16 cellular contexts compared by ENCODE assay signal in genomic region chr1:25768999-25769398, GRCh38. TPM values are rescaled to one million over a fixed set of nuclear protein-coding genes. Genes with fewer than 3 reads are reported as not detected.
DNase-seq lines count a peak whose midpoint lies in the region; ATAC-seq, FAIRE-seq and TF ChIP-seq lines count a peak whose summit lies in the region.
"Had no signal": no experiment of that assay in that cellular context is flagged by ENCODE, and none has a peak within 500 bp of the region (broad histone marks: within the 10 kb centered on the region; RNA-seq: fewer than 3 reads in every experiment).

No MANE protein-coding gene starts in this region.

- no peak for DNase-seq in activated T-cell treated with anti-CD3 and anti-CD28 coated beads, Interleukin-2, amount 50 U/mL, for 24 hours
- no peak for DNase-seq in activated T-cell treated with anti-CD3 and anti-CD28 coated beads, Interleukin-2, amount 50 U/mL, for 72 hours
- no peak for DNase-seq in CD8-positive, alpha-beta T cell
- DNase-seq in K562 (ENCODE audit: extremely low read depth in 1 of 4, low spot score in 3 of 4), result no peak
- no peak for DNase-seq in neural crest cell (ENCODE audit: low read depth, low spot score)
- DNase-seq in substantia nigra (lab: John Stamatoyannopoulos, UW), result no peak
- no peak for DNase-seq in activated CD4-positive, alpha-beta T cell treated with anti-CD3 and anti-CD28 coated beads, Interleukin-2, amount 10 ng/mL, durations not matched to agents 24 days and 14 days
- DNase-seq: DMS 273 treated with DMSO at 0.1 percent for 48 hours, EL, NCI-H1417 treated with DMSO at 0.1 percent for 48 hours, NCI-H2029 treated with DMSO at 0.1 percent for 48 hours, NCI-H510A treated with DMSO at 0.1 percent for 48 hours had no signal

- peaks cover 72% of the 10 kb centered on the region for H3K4me1 Mint-ChIP-seq in activated T-cell treated with anti-CD3 and anti-CD28 coated beads, Interleukin-2, amount 50 U/mL, for 24 hours (ENCODE audit: low read depth)
- H3K4me1 Mint-ChIP-seq in activated T-cell treated with anti-CD3 and anti-CD28 coated beads, Interleukin-2, amount 50 U/mL, for 72 hours (ENCODE audit: low read depth), result peaks cover 80% of the 10 kb centered on the region
- H3K4me1 Mint-ChIP-seq in CD8-positive, alpha-beta T cell (ENCODE audit: low read depth), result peaks cover 77% of the 10 kb centered on the region
- peaks cover 67% of the 10 kb centered on the region for H3K4me1 Mint-ChIP-seq in neural crest cell
- H3K4me1 Mint-ChIP-seq in activated CD4-positive, alpha-beta T cell treated with anti-CD3 and anti-CD28 coated beads, Interleukin-2, amount 10 ng/mL, durations not matched to agents 24 days and 14 days, result peaks cover 14% of the 10 kb centered on the region

- no peaks in the 10 kb centered on the region for H3K79me2 ChIP-seq in K562 (ENCODE audit: control insufficient read depth, insufficient read depth, low read length)

- no peaks in the 10 kb centered on the region for H3K9me3 Mint-ChIP-seq in activated T-cell treated with anti-CD3 and anti-CD28 coated beads, Interleukin-2, amount 50 U/mL, for 24 hours
- no peaks in the 10 kb centered on the region for H3K9me3 Mint-ChIP-seq in activated T-cell treated with anti-CD3 and anti-CD28 coated beads, Interleukin-2, amount 50 U/mL, for 72 hours
- H3K9me3 Mint-ChIP-seq in CD8-positive, alpha-beta T cell, result no peaks in the 10 kb centered on the region
- H3K9me3 Mint-ChIP-seq in neural crest cell, result no peaks in the 10 kb centered on the region
- no peaks in the 10 kb centered on the region for H3K9me3 Mint-ChIP-seq in activated CD4-positive, alpha-beta T cell treated with anti-CD3 and anti-CD28 coated beads, Interleukin-2, amount 10 ng/mL, durations not matched to agents 24 days and 14 days

- BruUV-seq in K562 (replicated peaks; lab: Mats Ljungman, UMichigan), result no TSS peak

- H3K36me3 ChIP-seq in CD8-positive, alpha-beta T cell (ENCODE audit: insufficient read depth, low read length), result peaks cover 9% of the 10 kb centered on the region
- H3K36me3 ChIP-seq in K562 (ENCODE audit: control insufficient read depth, insufficient read depth, low read length), result no peaks in the 10 kb centered on the region

- H3K27ac Mint-ChIP-seq in activated T-cell treated with anti-CD3 and anti-CD28 coated beads, Interleukin-2, amount 50 U/mL, for 24 hours, result peak overlapping the region; percentile 7
- no peak overlapping the region for H3K27ac Mint-ChIP-seq in activated T-cell treated with anti-CD3 and anti-CD28 coated beads, Interleukin-2, amount 50 U/mL, for 72 hours
- peak overlapping the region; percentile 80 for H3K27ac Mint-ChIP-seq in CD8-positive, alpha-beta T cell
- peak overlapping the region; percentile 71 for H3K27ac Mint-ChIP-seq in neural crest cell (ENCODE audit: unreplicated experiment)
- H3K27ac Mint-ChIP-seq in activated CD4-positive, alpha-beta T cell treated with anti-CD3 and anti-CD28 coated beads, Interleukin-2, amount 10 ng/mL, durations not matched to agents 24 days and 14 days, result no peak overlapping the region

- no peak overlapping the region for H3K9ac ChIP-seq in K562 (ENCODE audit: insufficient read depth in 1 of 2, low read depth in 2 of 2, low read length in 2 of 2)

- H3K27me3 Mint-ChIP-seq in activated T-cell treated with anti-CD3 and anti-CD28 coated beads, Interleukin-2, amount 50 U/mL, for 24 hours, result no peaks in the 10 kb centered on the region
- H3K27me3 Mint-ChIP-seq in activated T-cell treated with anti-CD3 and anti-CD28 coated beads, Interleukin-2, amount 50 U/mL, for 72 hours (ENCODE audit: low read depth), result peaks cover 7% of the 10 kb centered on the region
- H3K27me3 Mint-ChIP-seq in CD8-positive, alpha-beta T cell (ENCODE audit: low read depth), result no peaks in the 10 kb centered on the region
- H3K27me3 Mint-ChIP-seq in neural crest cell (ENCODE audit: low read depth), result no peaks in the 10 kb centered on the region
- peaks cover 40% of the 10 kb centered on the region for H3K27me3 Mint-ChIP-seq in activated CD4-positive, alpha-beta T cell treated with anti-CD3 and anti-CD28 coated beads, Interleukin-2, amount 10 ng/mL, durations not matched to agents 24 days and 14 days

- peaks cover 79% of the 10 kb centered on the region for H3K4me1 ChIP-seq in CD8-positive, alpha-beta T cell (ENCODE audit: insufficient read depth, low read length)
- H3K4me1 ChIP-seq in K562 (replicated peaks in 1 of 2; ENCODE audit: control insufficient read depth in 2 of 2, insufficient read depth in 2 of 2, low read length in 2 of 2), result peaks cover 8 to 26% of the 10 kb centered on the region in 2 experiments; a peak in 4 of 5 replicates

- no peaks in the 10 kb centered on the region for H3K9me1 ChIP-seq in K562 (ENCODE audit: control insufficient read depth, insufficient read depth, low read length)

- H3K27ac ChIP-seq in CD8-positive, alpha-beta T cell (ENCODE audit: low read depth, low read length), result no peak overlapping the region
- H3K27ac ChIP-seq in K562 (ENCODE audit: extremely low read depth, low read depth, low read length) (no peak overlapping the region; the same call in 2 of the 3 replicates), substantia nigra (ENCODE audit: low read depth, low read length, poor library complexity, severe bottlenecking) (no peak overlapping the region)

- TF ChIP-seq POLR2A in K562 (conservative IDR thresholded peaks at IDR 0.05), result no peak

- no peaks in the 10 kb centered on the region for H3K27me3 ChIP-seq in CD8-positive, alpha-beta T cell (ENCODE audit: insufficient read depth, low read length)
- H3K27me3 ChIP-seq in K562 (ENCODE audit: control insufficient read depth in 2 of 2, insufficient read depth in 2 of 2, low read length in 2 of 2), result peaks cover 0 to 22% of the 10 kb centered on the region in 2 experiments; a peak in 3 of 5 replicates

- TF ChIP-seq RAD21 in K562 (CRISPR knock-in tag; conservative IDR thresholded peaks at IDR 0.05 in 1 of 2, IDR thresholded peaks at IDR 0.05 in 1 of 2), result no peak

- POLR2A ChIA-PET in CD8-positive, alpha-beta T cell (lab: Charles Lee), result no interaction called here
- POLR2A ChIA-PET in K562 (lab: Yijun Ruan, JAX), result no interaction called here

- intact Hi-C loops in CD8-positive, alpha-beta T cell (cut with DNase I, micrococcal nuclease), result no loop called here
- intact Hi-C loops in K562 (cut with micrococcal nuclease), result no loop called here
- intact Hi-C loops in activated CD4-positive, alpha-beta T cell treated with anti-CD3 and anti-CD28 coated beads, Interleukin-2, amount 10 ng/mL, durations not matched to agents 24 days and 14 days (cut with micrococcal nuclease), result no loop called here

- TF ChIP-seq CTCF in CD8-positive, alpha-beta T cell (IDR thresholded peaks at IDR 0.05), result no peak
- TF ChIP-seq CTCF in K562 (IDR thresholded peaks at IDR 0.05 in 2 of 3, conservative IDR thresholded peaks at IDR 0.05 in 1 of 3; ENCODE audit: insufficient read depth in 2 of 3, low read depth in 1 of 3, low read length in 3 of 3) (no peak), neural crest cell (conservative IDR thresholded peaks at IDR 0.05) (no peak)

- no peak overlapping the region for H3K4me2 ChIP-seq in K562 (ENCODE audit: insufficient read depth, low read length)

- H2AFZ ChIP-seq in K562 (ENCODE audit: low read depth, low read length), result no peak overlapping the region

- CTCF ChIA-PET in CD8-positive, alpha-beta T cell (lab: Charles Lee), result no interaction called here
- CTCF ChIA-PET in K562 (lab: Yijun Ruan, JAX; ENCODE audit: low intra/inter-chr PET ratio), result no interaction called here

- H3K36me3 Mint-ChIP-seq in activated T-cell treated with anti-CD3 and anti-CD28 coated beads, Interleukin-2, amount 50 U/mL, for 24 hours (ENCODE audit: low read depth), result peaks cover 6% of the 10 kb centered on the region
- H3K36me3 Mint-ChIP-seq in activated T-cell treated with anti-CD3 and anti-CD28 coated beads, Interleukin-2, amount 50 U/mL, for 72 hours (ENCODE audit: insufficient read depth in 2 of 2), result peaks cover 0 to 2% of the 10 kb centered on the region in 2 donors
- H3K36me3 Mint-ChIP-seq in CD8-positive, alpha-beta T cell, result peaks cover 60% of the 10 kb centered on the region
- H3K36me3 Mint-ChIP-seq in neural crest cell (ENCODE audit: low read depth), result no peaks in the 10 kb centered on the region
- H3K36me3 Mint-ChIP-seq in activated CD4-positive, alpha-beta T cell treated with anti-CD3 and anti-CD28 coated beads, Interleukin-2, amount 10 ng/mL, durations not matched to agents 24 days and 14 days (ENCODE audit: low read depth), result peaks cover 24% of the 10 kb centered on the region

- FAIRE-seq in K562 (lab: Jason Lieb, UNC), result peak; percentile 57
- FAIRE-seq: A204.1, H54, RCC 7860 had no signal

- in situ Hi-C loops in K562 (cut with MboI), result no loop called here

- 29% methylated on average over 2 of the region's 2 CpGs for WGBS in K562 (ENCODE audit: insufficient coverage, low coverage, missing lambda C conversion rate)

- peaks cover 6% of the 10 kb centered on the region; the same call in 1 of the 2 replicates for H4K20me1 ChIP-seq in K562 (replicated peaks; ENCODE audit: control insufficient read depth, insufficient read depth, low read length)

- TF ChIP-seq EP300 in K562 (IDR thresholded peaks at IDR 0.05; ENCODE audit: low read length), result no peak

- H3K4me3 Mint-ChIP-seq in activated T-cell treated with anti-CD3 and anti-CD28 coated beads, Interleukin-2, amount 50 U/mL, for 24 hours, result no peak overlapping the region
- H3K4me3 Mint-ChIP-seq in activated T-cell treated with anti-CD3 and anti-CD28 coated beads, Interleukin-2, amount 50 U/mL, for 72 hours, result no peak overlapping the region
- H3K4me3 Mint-ChIP-seq in CD8-positive, alpha-beta T cell, result no peak overlapping the region
- peak overlapping the region; percentile 12 for H3K4me3 Mint-ChIP-seq in neural crest cell
- H3K4me3 Mint-ChIP-seq in activated CD4-positive, alpha-beta T cell treated with anti-CD3 and anti-CD28 coated beads, Interleukin-2, amount 10 ng/mL, durations not matched to agents 24 days and 14 days, result no peak overlapping the region

- no peak overlapping the region for H3K4me3 ChIP-seq in CD8-positive, alpha-beta T cell (ENCODE audit: low read depth, low read length)
- no peak overlapping the region for H3K4me3 ChIP-seq in K562

- no peaks in the 10 kb centered on the region for H3K9me3 ChIP-seq in CD8-positive, alpha-beta T cell (ENCODE audit: low read length)
- no peaks in the 10 kb centered on the region; the same call in 1 of the 2 replicates for H3K9me3 ChIP-seq in K562 (replicated peaks; ENCODE audit: control insufficient read depth, insufficient read depth, low read depth, low read length)

- ATAC-seq in activated T-cell treated with anti-CD3 and anti-CD28 coated beads, Interleukin-2, amount 50 U/mL, for 72 hours (replicated peaks in 1 of 2), result no peak
- no peak for ATAC-seq in CD8-positive, alpha-beta T cell
- ATAC-seq in K562 (no peak), HG02610 (IDR thresholded peaks at IDR 0.05; ENCODE audit: unreplicated experiment) (no peak)

RNA-seq across cellular contexts. Expression of gene SELENON, which starts 31.0 kb away (rescaled TPM):
- 10 to 100 TPM; 29.5 to 31.1 TPM for total RNA-seq in activated T-cell treated with anti-CD3 and anti-CD28 coated beads, Interleukin-2, amount 50 U/mL, for 72 hours
- total RNA-seq in CD8-positive, alpha-beta T cell, result 10 to 100 TPM; 18.9 to 20.2 TPM
- 10.6 and 27.1 TPM in 2 replicates for total RNA-seq in K562 (2011; cell fraction: chromatin; rRNA removed; ENCODE audit: low replicate concordance)
- 20.8 and 22.0 TPM in 2 replicates for total RNA-seq in K562 (2011; cell fraction: nucleolus; rRNA removed)
- total RNA-seq in K562 (2011; cell fraction: nucleoplasm; rRNA removed), result 23.3 and 31.8 TPM in 2 replicates
- 6.1 and 10.0 TPM in 2 replicates for total RNA-seq in K562 (2014; rRNA removed)
- total RNA-seq in K562 (2014; rRNA removed; fragmentation: Illumina TruSeq; extraction: Trizol), result 5.1 and 6.8 TPM in 2 replicates
- total RNA-seq in K562 (2015; rRNA removed; fragmentation: Illumina TruSeq; extraction: Trizol), result 7.0 and 7.4 TPM in 2 replicates
- total RNA-seq in K562 (2021), result 21.2 and 24.4 TPM in 2 replicates
- 7.1 and 7.2 TPM in 2 replicates for polyA plus RNA-seq in K562 (2011; rRNA removed)
- 12.7 and 12.8 TPM in 2 replicates for polyA plus RNA-seq in K562 (2011; cell fraction: cytosol; rRNA removed)
- polyA plus RNA-seq in K562 (2011; cell fraction: nucleus; rRNA removed), result 13.8 and 19.5 TPM in 2 replicates
- 17.5 and 37.6 TPM in 2 replicates for polyA plus RNA-seq in K562 (2012)
- polyA plus RNA-seq in K562 (2014; fragmentation: Illumina TruSeq; extraction: Trizol), result 26.7 and 28.9 TPM in 2 replicates
- 1 to 10 TPM in 1 of 2 experiments, under 1 TPM in 1; 0.43 to 1.5 TPM for polyA plus RNA-seq in K562 (2014; fragmentation: Nextera tagmentation; extraction: Ambion mirVana)
- polyA plus RNA-seq in K562 (2014; rRNA removed), result 12.5 and 12.6 TPM in 2 replicates
- polyA minus RNA-seq in K562 (2011; rRNA and poly(A)+ RNA removed), result 3.7 and 4.2 TPM in 2 replicates
- 12.5 and 15.8 TPM in 2 replicates for polyA minus RNA-seq in K562 (2011; cell fraction: cytosol; rRNA and poly(A)+ RNA removed)
- 2.4 and 3.6 TPM in 2 replicates for polyA minus RNA-seq in K562 (2011; cell fraction: nucleus; rRNA and poly(A)+ RNA removed)
- total RNA-seq in neural crest cell, result 146 and 148 TPM in 2 replicates
- 8.2 and 9.9 TPM in 2 replicates for total RNA-seq in activated CD4-positive, alpha-beta T cell treated with anti-CD3 and anti-CD28 coated beads, Interleukin-2, amount 10 ng/mL, durations not matched to agents 24 days and 14 days

RNA-seq across cellular contexts. Expression of gene MTFR1L, which starts 50.8 kb away (rescaled TPM):
- total RNA-seq in activated T-cell treated with anti-CD3 and anti-CD28 coated beads, Interleukin-2, amount 50 U/mL, for 72 hours, result 10 to 100 TPM; 34.0 to 39.1 TPM
- 10 to 100 TPM; 22.9 to 25.7 TPM for total RNA-seq in CD8-positive, alpha-beta T cell
- total RNA-seq in K562 (2011; cell fraction: chromatin; rRNA removed; ENCODE audit: low replicate concordance), result 93.2 and 162 TPM in 2 replicates
- total RNA-seq in K562 (2011; cell fraction: nucleolus; rRNA removed), result 112 and 114 TPM in 2 replicates
- total RNA-seq in K562 (2011; cell fraction: nucleoplasm; rRNA removed), result 110 and 117 TPM in 2 replicates
- total RNA-seq in K562 (2014; rRNA removed) (43.5 and 54.9 TPM in 2 replicates), K562 (2014; rRNA removed; fragmentation: Illumina TruSeq; extraction: Trizol) (39.2 and 41.4 TPM in 2 replicates), K562 (2015; rRNA removed; fragmentation: Illumina TruSeq; extraction: Trizol) (45.2 and 45.8 TPM in 2 replicates), K562 (2021) (54.3 and 58.5 TPM in 2 replicates), neural crest cell (61.1 and 68.6 TPM in 2 replicates)
- polyA plus RNA-seq in K562 (2011; rRNA removed) (53.7 and 79.7 TPM in 2 replicates), K562 (2014; fragmentation: Illumina TruSeq; extraction: Trizol) (71.0 and 84.8 TPM in 2 replicates), K562 (2014; fragmentation: Nextera tagmentation; extraction: Ambion mirVana) (10 to 100 TPM; 81.2 to 98.5 TPM), K562 (2014; rRNA removed) (45.1 and 60.0 TPM in 2 replicates)
- 75.5 and 87.3 TPM in 2 replicates for polyA plus RNA-seq in K562 (2011; cell fraction: cytosol; rRNA removed)
- polyA plus RNA-seq in K562 (2011; cell fraction: nucleus; rRNA removed), result 196 and 214 TPM in 2 replicates
- polyA plus RNA-seq in K562 (2012), result 57.4 and 71.0 TPM in 2 replicates
- polyA minus RNA-seq in K562 (2011; rRNA and poly(A)+ RNA removed), result 35.2 and 44.3 TPM in 2 replicates
- polyA minus RNA-seq in K562 (2011; cell fraction: cytosol; rRNA and poly(A)+ RNA removed), result 23.6 and 25.6 TPM in 2 replicates
- polyA minus RNA-seq in K562 (2011; cell fraction: nucleus; rRNA and poly(A)+ RNA removed), result 31.9 and 51.9 TPM in 2 replicates
- total RNA-seq in activated CD4-positive, alpha-beta T cell treated with anti-CD3 and anti-CD28 coated beads, Interleukin-2, amount 10 ng/mL, durations not matched to agents 24 days and 14 days, result 30.0 and 31.9 TPM in 2 replicates

Comparison
In these comparisons a context has a peak if more than half of its experiments do, and no peak if none do; other contexts are left out.
1. H3K27ac Mint-ChIP-seq: peak in activated T-cell treated with anti-CD3 and anti-CD28 coated beads, Interleukin-2, amount 50 U/mL, for 24 hours (single experiment), CD8-positive, alpha-beta T cell (single experiment) and neural crest cell (single experiment); none in activated T-cell treated with anti-CD3 and anti-CD28 coated beads, Interleukin-2, amount 50 U/mL, for 72 hours (single experiment) and activated CD4-positive, alpha-beta T cell treated with anti-CD3 and anti-CD28 coated beads, Interleukin-2, amount 10 ng/mL, durations not matched to agents 24 days and 14 days (single experiment).